In the genomic region with DNA sequence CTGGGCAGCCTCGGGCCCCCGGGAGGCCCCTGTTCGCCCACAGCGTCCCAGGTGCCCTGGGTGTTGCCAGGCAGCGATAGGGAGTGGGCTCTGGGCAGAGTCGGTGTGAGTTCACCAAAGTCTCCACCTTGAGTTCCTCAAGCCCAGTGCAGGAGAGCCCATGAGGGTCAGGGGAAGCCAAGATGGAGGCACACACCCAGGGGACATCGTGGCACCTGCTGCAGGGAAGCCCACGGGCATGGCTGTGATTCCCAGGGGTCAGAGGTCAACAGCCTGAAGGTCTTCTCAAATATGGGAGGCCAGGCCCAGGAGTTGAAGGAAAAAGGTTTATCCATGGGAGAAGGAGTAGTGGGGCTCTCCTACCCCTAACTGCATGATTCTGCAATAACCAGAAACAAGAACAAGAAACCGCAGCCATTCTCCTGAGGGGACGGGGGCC, we compare ENCODE assay signal across 23 cellular contexts.
DNase-seq lines count a peak whose midpoint lies in the region; ATAC-seq, FAIRE-seq and TF ChIP-seq lines count a peak whose summit lies in the region.
"Had no signal": no experiment of that assay in that cellular context is flagged by ENCODE, and none has a peak within 500 bp of the region (broad histone marks: within the 10 kb centered on the region; RNA-seq: fewer than 3 reads in every experiment).

No MANE protein-coding gene starts in this region.

- no peak overlapping the region for H2BK15ac ChIP-seq in H9 (ENCODE audit: low read depth, low read length)
- H2BK15ac ChIP-seq in H1 (ENCODE audit: low read length) = no peak overlapping the region

- POLR2A ChIA-PET in H1 (lab: Charles Lee; ENCODE audit: partially characterized antibody) = no interaction called here

- H4K20me1 ChIP-seq in H9 (ENCODE audit: control insufficient read depth, insufficient read depth, insufficient read length) (no peaks in the 10 kb centered on the region), H1 (replicated peaks in 1 of 2; ENCODE audit: control insufficient read depth in 1 of 2, insufficient read depth in 2 of 2, low read length in 2 of 2) (no peaks in the 10 kb centered on the region)

- H3K9me3 Mint-ChIP-seq in H9 = no peaks in the 10 kb centered on the region

- H3K4me1 Mint-ChIP-seq in H9 = peaks cover 0 to 2% of the 10 kb centered on the region in 2 experiments; a peak in 2 of 4 replicates

- no peak overlapping the region for H2BK120ac ChIP-seq in H9 (ENCODE audit: low read depth, low read length, poor library complexity, severe bottlenecking)
- H2BK120ac ChIP-seq in H1 (replicated peaks; ENCODE audit: low read depth, low read length) = no peak overlapping the region

- intact Hi-C loops in spleen (cut with DNase I; ENCODE audit: low total_unique reads) = no loop called here

- no peak overlapping the region for H3K14ac ChIP-seq in H9 (ENCODE audit: insufficient read depth, low read length)
- H3K14ac ChIP-seq in H1 (ENCODE audit: insufficient read length) = no peak overlapping the region

- H3K18ac ChIP-seq in H9 (ENCODE audit: insufficient read length, low read depth, low read length) (no peak overlapping the region), H1 (ENCODE audit: extremely low read depth, low read length) (no peak overlapping the region)

- peak; percentile 23 for DNase-seq in H9
- DNase-seq in SIG-M5 treated with dmso at 0.1 percent for 504 hours (lab: John Stamatoyannopoulos, UW; ENCODE audit: unreplicated experiment) = peak; percentile 28
- peak in 1 of 2 experiments; percentile 23 for DNase-seq in H1 (ENCODE audit: low read depth in 1 of 2, low spot score in 2 of 2)
- peak; percentile 43 for DNase-seq in spleen
- DNase-seq in GOT3 (lab: John Stamatoyannopoulos, UW) = no peak
- DNase-seq in NCI-H146 (lab: John Stamatoyannopoulos, UW) = no peak
- DNase-seq: DMS153, HCEC 1CT, naive B cell, NCI-H1092 treated with DMSO at 0.1 percent for 48 hours, NCI-H2029 treated with DMSO at 0.1 percent for 48 hours, NCI-H446, T-helper 17 cell had no signal

- no peaks in the 10 kb centered on the region for H3K36me3 Mint-ChIP-seq in H9 (ENCODE audit: insufficient read depth in 1 of 3, low read depth in 3 of 3)
- H3K36me3 Mint-ChIP-seq: CD4-positive, alpha-beta memory T cell; memory B cell; naive B cell had no signal

- no peak overlapping the region for H2BK5ac ChIP-seq in H9 (ENCODE audit: insufficient read length, low read length)
- H2BK5ac ChIP-seq in H1 (ENCODE audit: low read depth, low read length) = no peak overlapping the region

- no peak overlapping the region for H3K27ac ChIP-seq in H9 (ENCODE audit: insufficient read length, low read depth, low read length)
- H3K27ac ChIP-seq in H1 (ENCODE audit: low read depth, low read length) = no peak overlapping the region
- no peak overlapping the region for H3K27ac ChIP-seq in spleen
- H3K27ac ChIP-seq: gastroesophageal sphincter, suprapubic skin had no signal

- H3K36me3 ChIP-seq in H1 (ENCODE audit: control insufficient read depth in 2 of 4, insufficient read depth in 4 of 4, low read length in 3 of 4) = no peaks in the 10 kb centered on the region; a peak in 1 of 8 replicates
- H3K36me3 ChIP-seq in spleen = no peaks in the 10 kb centered on the region
- H3K36me3 ChIP-seq: suprapubic skin had no signal

- no peak overlapping the region for H3K56ac ChIP-seq in H9 (ENCODE audit: insufficient read length, low read depth, low read length)
- no peak overlapping the region for H3K56ac ChIP-seq in H1 (replicated peaks; ENCODE audit: insufficient read length, low read depth, low read length)

- no peak overlapping the region for H3K4me2 ChIP-seq in H9 (ENCODE audit: insufficient read depth, insufficient read length, low read length)
- H3K4me2 ChIP-seq in H1 (ENCODE audit: insufficient read depth in 1 of 2, low read depth in 2 of 2, low read length in 2 of 2) = no peak overlapping the region

- H3K9me3 ChIP-seq in H9 (ENCODE audit: control insufficient read depth, low read depth, low read length) (no peaks in the 10 kb centered on the region), H1 (ENCODE audit: insufficient read depth in 2 of 2, low read depth in 1 of 2, low read length in 1 of 2) (no peaks in the 10 kb centered on the region), spleen (no peaks in the 10 kb centered on the region)
- H3K9me3 ChIP-seq: suprapubic skin had no signal

- H2BK12ac ChIP-seq in H9 (ENCODE audit: insufficient read length, low read depth, low read length) (no peak overlapping the region), H1 (ENCODE audit: low read depth, low read length) (no peak overlapping the region)

- no peak overlapping the region for H3K27ac Mint-ChIP-seq in H9
- H3K27ac Mint-ChIP-seq: CD4-positive, alpha-beta memory T cell; memory B cell; T-helper 17 cell had no signal

- no peak overlapping the region for H4K91ac ChIP-seq in H9 (ENCODE audit: insufficient read length, low read depth, low read length)
- no peak overlapping the region for H4K91ac ChIP-seq in H1 (replicated peaks; ENCODE audit: insufficient read length, low read length)

- H4K5ac ChIP-seq in H9 (ENCODE audit: insufficient read length, low read depth, low read length) = no peak overlapping the region
- H4K5ac ChIP-seq in H1 (ENCODE audit: insufficient read length, low read depth, low read length) = no peak overlapping the region

- H3K27me3 ChIP-seq in H9 (ENCODE audit: insufficient read depth, low read length) (no peaks in the 10 kb centered on the region), H1 (replicated peaks in 1 of 4; ENCODE audit: control insufficient read depth in 3 of 4, extremely low read depth in 1 of 4, insufficient read depth in 3 of 4, low read length in 3 of 4) (no peaks in the 10 kb centered on the region), spleen (replicated peaks in 1 of 7) (peaks cover 0 to 27% (median 0%) of the 10 kb centered on the region in 7 donors)
- H3K27me3 ChIP-seq: gastroesophageal sphincter had no signal

- H3K27me3 Mint-ChIP-seq in H9 (ENCODE audit: low read depth) = peaks cover 17% of the 10 kb centered on the region

- H2AK5ac ChIP-seq in H9 (ENCODE audit: insufficient read length, low read length) (no peak overlapping the region), H1 (ENCODE audit: low read depth, low read length) (no peak overlapping the region)

- no peak overlapping the region for H3K4ac ChIP-seq in H9 (ENCODE audit: low read depth, low read length)
- H3K4ac ChIP-seq in H1 (replicated peaks; ENCODE audit: insufficient read length, low read depth, low read length) = no peak overlapping the region

- no peak for TF ChIP-seq EP300 in H1 (IDR thresholded peaks at IDR 0.05; ENCODE audit: borderline replicate concordance in 1 of 2, low read depth in 2 of 2, low read length in 2 of 2)

- no peak overlapping the region for H2BK20ac ChIP-seq in H9 (ENCODE audit: low read depth, low read length, poor library complexity, severe bottlenecking)
- no peak overlapping the region for H2BK20ac ChIP-seq in H1 (ENCODE audit: low read length)

- no peaks in the 10 kb centered on the region for H3K79me1 ChIP-seq in H9 (ENCODE audit: insufficient read depth, low read depth, low read length, poor library complexity, severe bottlenecking)
- no peaks in the 10 kb centered on the region for H3K79me1 ChIP-seq in H1 (ENCODE audit: low read depth, low read length)

- no peak overlapping the region for H3K4me3 ChIP-seq in H1 (ENCODE audit: extremely low read depth in 1 of 4, insufficient read depth in 2 of 4, low read depth in 3 of 4, low read length in 4 of 4)
- no peak overlapping the region for H3K4me3 ChIP-seq in spleen
- H3K4me3 ChIP-seq: gastroesophageal sphincter, suprapubic skin had no signal

- CTCF ChIA-PET in H1 (lab: Charles Lee; ENCODE audit: partially characterized antibody) = interaction anchor here (0.7 to 5.7 kb wide), 8 partner anchors 7 to 370 kb away, joined by 3 to 126 read pairs (median 6); no protein-coding TSS in a partner anchor

- no peak overlapping the region for H4K8ac ChIP-seq in H9 (replicated peaks; ENCODE audit: insufficient read length, low read depth, low read length)
- peak overlapping the region; percentile 16; the same call in 1 of the 2 replicates for H4K8ac ChIP-seq in H1 (ENCODE audit: extremely low read depth, insufficient read depth, low read length)

- H3K4me1 ChIP-seq in H9 (ENCODE audit: insufficient read depth, low read length) (no peaks in the 10 kb centered on the region), H1 (replicated peaks in 1 of 4; ENCODE audit: control insufficient read depth in 3 of 4, insufficient read depth in 4 of 4, low read length in 3 of 4) (no peaks in the 10 kb centered on the region; a peak in 1 of 7 replicates), spleen (peaks cover 0 to 46% (median 10%) of the 10 kb centered on the region in 6 donors)

- TF ChIP-seq POLR2A in H1 (IDR thresholded peaks at IDR 0.05; ENCODE audit: control extremely low read depth in 1 of 2, low read depth in 2 of 2, low read length in 2 of 2) (no peak), spleen (IDR thresholded peaks at IDR 0.05) (no peak)

- no CpG with 5 or more reads among the region's 10 CpGs for WGBS in H9 (ENCODE audit: extremely low coverage, insufficient read length, low lambda C conversion rate)
- WGBS in H1 (ENCODE audit: extremely low coverage in 1 of 2, insufficient coverage in 1 of 2, insufficient read length in 1 of 2, insufficient replicate concordance in 2 of 2, low coverage in 1 of 2, low lambda C conversion rate in 2 of 2, missing lambda C conversion rate in 1 of 2), 2 experiments = 96% methylated on average over 10 of the region's 10 CpGs; no CpG with 5 or more reads in 1 of the 2 experiments
- 63 to 89% (median 83%) methylated on average over 4 to 10 of the region's 10 CpGs for WGBS in spleen, 5 donors

- no peaks in the 10 kb centered on the region for H3K79me2 ChIP-seq in H9 (ENCODE audit: insufficient read depth, low read length)
- no peaks in the 10 kb centered on the region for H3K79me2 ChIP-seq in H1 (ENCODE audit: control insufficient read depth in 1 of 2, insufficient read depth in 2 of 2, low read length in 2 of 2)

- H3K9ac ChIP-seq in H9 (ENCODE audit: extremely low read depth, insufficient read length, low read length) = no peak overlapping the region
- no peak overlapping the region for H3K9ac ChIP-seq in H1 (replicated peaks in 1 of 4; ENCODE audit: extremely low read depth in 1 of 4, low read depth in 3 of 4, low read length in 3 of 4)

- H3K23me2 ChIP-seq in H9 (ENCODE audit: insufficient read length, low read depth, low read length, poor library complexity, severe bottlenecking) (no peaks in the 10 kb centered on the region), H1 (ENCODE audit: low read depth, low read length) (peaks cover 8% of the 10 kb centered on the region)

- H3K23ac ChIP-seq in H9 (ENCODE audit: insufficient read length, low read depth, low read length) = no peak overlapping the region
- no peak overlapping the region for H3K23ac ChIP-seq in H1 (ENCODE audit: insufficient read length)

- H2AFZ ChIP-seq in H9 (ENCODE audit: low read length) = no peak overlapping the region
- H2AFZ ChIP-seq in H1 (ENCODE audit: low read length) = no peak overlapping the region

- no peak overlapping the region for H3T11ph ChIP-seq in H9 (ENCODE audit: low read length)

- H3K4me3 Mint-ChIP-seq in H9 = no peak overlapping the region
- H3K4me3 Mint-ChIP-seq: CD4-positive, alpha-beta memory T cell; memory B cell; T-helper 17 cell had no signal

- FAIRE-seq in H1 (lab: Jason Lieb, UNC) = no peak
- FAIRE-seq: HTR-8/SVneo, keratinocyte had no signal

- TF ChIP-seq CTCF in H9 (conservative IDR thresholded peaks at IDR 0.05) (no peak), H1 (IDR thresholded peaks at IDR 0.05; ENCODE audit: control extremely low read depth in 1 of 3, insufficient read depth in 1 of 3, low read depth in 1 of 3, low read length in 3 of 3) (no peak), spleen (IDR thresholded peaks at IDR 0.05 in 8 of 11, conservative IDR thresholded peaks at IDR 0.05 in 3 of 11) (no peak)

- ATAC-seq in GM19324 (IDR thresholded peaks at IDR 0.05; ENCODE audit: low FRiP score, unreplicated experiment) (no peak), HG03342 (IDR thresholded peaks at IDR 0.05; ENCODE audit: unreplicated experiment) (no peak)
- ATAC-seq: gastroesophageal sphincter, Panc1, right cardiac atrium, T-helper 17 cell had no signal

- TF ChIP-seq RAD21 in H1 (IDR thresholded peaks at IDR 0.05 in 1 of 2, conservative IDR thresholded peaks at IDR 0.05 in 1 of 2; ENCODE audit: low read depth in 2 of 2, low read length in 2 of 2) = no peak

Comparison
In these comparisons a context has a peak if more than half of its experiments do, and no peak if none do; other contexts are left out.
1. DNase-seq: peak in H9 (single experiment), SIG-M5 treated with dmso at 0.1 percent for 504 hours (single experiment) and spleen (single experiment); none in GOT3 (single experiment) and NCI-H146 (single experiment).